1 cellular context compared by ENCODE assay signal in genomic region chr2:239316562-239317465, GRCh38.
A peak's percentile ranks its signal among the peaks of the same experiment; 100 is the strongest.
TF ChIP-seq lines count a peak whose summit lies in the region.

No MANE protein-coding gene starts in this region.

TF ChIP-seq in K562, 482 proteins besides CTCF, POLR2A, EP300 and RAD21 (continues in another document):
- TF ChIP-seq, protein P1, sequence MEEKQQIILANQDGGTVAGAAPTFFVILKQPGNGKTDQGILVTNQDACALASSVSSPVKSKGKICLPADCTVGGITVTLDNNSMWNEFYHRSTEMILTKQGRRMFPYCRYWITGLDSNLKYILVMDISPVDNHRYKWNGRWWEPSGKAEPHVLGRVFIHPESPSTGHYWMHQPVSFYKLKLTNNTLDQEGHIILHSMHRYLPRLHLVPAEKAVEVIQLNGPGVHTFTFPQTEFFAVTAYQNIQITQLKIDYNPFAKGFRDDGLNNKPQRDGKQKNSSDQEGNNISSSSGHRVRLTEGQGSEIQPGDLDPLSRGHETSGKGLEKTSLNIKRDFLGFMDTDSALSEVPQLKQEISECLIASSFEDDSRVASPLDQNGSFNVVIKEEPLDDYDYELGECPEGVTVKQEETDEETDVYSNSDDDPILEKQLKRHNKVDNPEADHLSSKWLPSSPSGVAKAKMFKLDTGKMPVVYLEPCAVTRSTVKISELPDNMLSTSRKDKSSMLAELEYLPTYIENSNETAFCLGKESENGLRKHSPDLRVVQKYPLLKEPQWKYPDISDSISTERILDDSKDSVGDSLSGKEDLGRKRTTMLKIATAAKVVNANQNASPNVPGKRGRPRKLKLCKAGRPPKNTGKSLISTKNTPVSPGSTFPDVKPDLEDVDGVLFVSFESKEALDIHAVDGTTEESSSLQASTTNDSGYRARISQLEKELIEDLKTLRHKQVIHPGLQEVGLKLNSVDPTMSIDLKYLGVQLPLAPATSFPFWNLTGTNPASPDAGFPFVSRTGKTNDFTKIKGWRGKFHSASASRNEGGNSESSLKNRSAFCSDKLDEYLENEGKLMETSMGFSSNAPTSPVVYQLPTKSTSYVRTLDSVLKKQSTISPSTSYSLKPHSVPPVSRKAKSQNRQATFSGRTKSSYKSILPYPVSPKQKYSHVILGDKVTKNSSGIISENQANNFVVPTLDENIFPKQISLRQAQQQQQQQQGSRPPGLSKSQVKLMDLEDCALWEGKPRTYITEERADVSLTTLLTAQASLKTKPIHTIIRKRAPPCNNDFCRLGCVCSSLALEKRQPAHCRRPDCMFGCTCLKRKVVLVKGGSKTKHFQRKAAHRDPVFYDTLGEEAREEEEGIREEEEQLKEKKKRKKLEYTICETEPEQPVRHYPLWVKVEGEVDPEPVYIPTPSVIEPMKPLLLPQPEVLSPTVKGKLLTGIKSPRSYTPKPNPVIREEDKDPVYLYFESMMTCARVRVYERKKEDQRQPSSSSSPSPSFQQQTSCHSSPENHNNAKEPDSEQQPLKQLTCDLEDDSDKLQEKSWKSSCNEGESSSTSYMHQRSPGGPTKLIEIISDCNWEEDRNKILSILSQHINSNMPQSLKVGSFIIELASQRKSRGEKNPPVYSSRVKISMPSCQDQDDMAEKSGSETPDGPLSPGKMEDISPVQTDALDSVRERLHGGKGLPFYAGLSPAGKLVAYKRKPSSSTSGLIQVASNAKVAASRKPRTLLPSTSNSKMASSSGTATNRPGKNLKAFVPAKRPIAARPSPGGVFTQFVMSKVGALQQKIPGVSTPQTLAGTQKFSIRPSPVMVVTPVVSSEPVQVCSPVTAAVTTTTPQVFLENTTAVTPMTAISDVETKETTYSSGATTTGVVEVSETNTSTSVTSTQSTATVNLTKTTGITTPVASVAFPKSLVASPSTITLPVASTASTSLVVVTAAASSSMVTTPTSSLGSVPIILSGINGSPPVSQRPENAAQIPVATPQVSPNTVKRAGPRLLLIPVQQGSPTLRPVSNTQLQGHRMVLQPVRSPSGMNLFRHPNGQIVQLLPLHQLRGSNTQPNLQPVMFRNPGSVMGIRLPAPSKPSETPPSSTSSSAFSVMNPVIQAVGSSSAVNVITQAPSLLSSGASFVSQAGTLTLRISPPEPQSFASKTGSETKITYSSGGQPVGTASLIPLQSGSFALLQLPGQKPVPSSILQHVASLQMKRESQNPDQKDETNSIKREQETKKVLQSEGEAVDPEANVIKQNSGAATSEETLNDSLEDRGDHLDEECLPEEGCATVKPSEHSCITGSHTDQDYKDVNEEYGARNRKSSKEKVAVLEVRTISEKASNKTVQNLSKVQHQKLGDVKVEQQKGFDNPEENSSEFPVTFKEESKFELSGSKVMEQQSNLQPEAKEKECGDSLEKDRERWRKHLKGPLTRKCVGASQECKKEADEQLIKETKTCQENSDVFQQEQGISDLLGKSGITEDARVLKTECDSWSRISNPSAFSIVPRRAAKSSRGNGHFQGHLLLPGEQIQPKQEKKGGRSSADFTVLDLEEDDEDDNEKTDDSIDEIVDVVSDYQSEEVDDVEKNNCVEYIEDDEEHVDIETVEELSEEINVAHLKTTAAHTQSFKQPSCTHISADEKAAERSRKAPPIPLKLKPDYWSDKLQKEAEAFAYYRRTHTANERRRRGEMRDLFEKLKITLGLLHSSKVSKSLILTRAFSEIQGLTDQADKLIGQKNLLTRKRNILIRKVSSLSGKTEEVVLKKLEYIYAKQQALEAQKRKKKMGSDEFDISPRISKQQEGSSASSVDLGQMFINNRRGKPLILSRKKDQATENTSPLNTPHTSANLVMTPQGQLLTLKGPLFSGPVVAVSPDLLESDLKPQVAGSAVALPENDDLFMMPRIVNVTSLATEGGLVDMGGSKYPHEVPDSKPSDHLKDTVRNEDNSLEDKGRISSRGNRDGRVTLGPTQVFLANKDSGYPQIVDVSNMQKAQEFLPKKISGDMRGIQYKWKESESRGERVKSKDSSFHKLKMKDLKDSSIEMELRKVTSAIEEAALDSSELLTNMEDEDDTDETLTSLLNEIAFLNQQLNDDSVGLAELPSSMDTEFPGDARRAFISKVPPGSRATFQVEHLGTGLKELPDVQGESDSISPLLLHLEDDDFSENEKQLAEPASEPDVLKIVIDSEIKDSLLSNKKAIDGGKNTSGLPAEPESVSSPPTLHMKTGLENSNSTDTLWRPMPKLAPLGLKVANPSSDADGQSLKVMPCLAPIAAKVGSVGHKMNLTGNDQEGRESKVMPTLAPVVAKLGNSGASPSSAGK (IDR thresholded peaks at IDR 0.05), result no peak
- TF ChIP-seq NRF1 (conservative IDR thresholded peaks at IDR 0.05 in 1 of 2, IDR thresholded peaks at IDR 0.05 in 1 of 2) (0 out of 4 replicates have a peak, but pooled peaks of 1 of the 2 experiments have one; percentile 12), ZNF57 (CRISPR knock-in tag; IDR thresholded peaks at IDR 0.05) (no peak), PHTF2 (CRISPR knock-in tag; IDR thresholded peaks at IDR 0.05) (no peak), CXXC5 (CRISPR knock-in tag; IDR thresholded peaks at IDR 0.05) (0 out of 2 replicates have a peak, but pooled peaks have one; percentile 8), SMC3 (conservative IDR thresholded peaks at IDR 0.05; ENCODE audit: insufficient read depth, low read depth, low read length) (no peak), ZC3H8 (IDR thresholded peaks at IDR 0.05) (no peak), PURB (CRISPR knock-in tag; IDR thresholded peaks at IDR 0.05; ENCODE audit: low read depth) (no peak), TOE1 (IDR thresholded peaks at IDR 0.05; ENCODE audit: borderline replicate concordance) (no peak), TOE1 (CRISPR knock-in tag; IDR thresholded peaks at IDR 0.05; ENCODE audit: borderline replicate concordance, low read depth) (no peak), PBX2 (CRISPR knock-in tag; IDR thresholded peaks at IDR 0.05; ENCODE audit: low read depth) (no peak), PBX2 (tag; conservative IDR thresholded peaks at IDR 0.05; ENCODE audit: low read depth) (no peak), HNRNPUL1 (IDR thresholded peaks at IDR 0.05; ENCODE audit: low read length) (no peak), RFX1 (IDR thresholded peaks at IDR 0.05) (no peak), SMARCB1 (IDR thresholded peaks at IDR 0.05; ENCODE audit: insufficient read length, low read depth) (no peak), MYC (IDR thresholded peaks at IDR 0.05; ENCODE audit: low read depth, low read length) (peak; percentile 69), MYC (CRISPR knock-in tag; IDR thresholded peaks at IDR 0.05; ENCODE audit: borderline replicate concordance, low read depth) (no peak), ZNF134 (CRISPR knock-in tag; conservative IDR thresholded peaks at IDR 0.05) (no peak), HNRNPLL (IDR thresholded peaks at IDR 0.05; ENCODE audit: low read depth, low read length, poor library complexity, severe bottlenecking) (no peak), TRIM28 (IDR thresholded peaks at IDR 0.05) (no peak), EP400 (IDR thresholded peaks at IDR 0.05) (peak; percentile 44; the same call in 1 of the 2 replicates), THRB (CRISPR knock-in tag; conservative IDR thresholded peaks at IDR 0.05) (no peak), NFE2L1 (tag; IDR thresholded peaks at IDR 0.05; ENCODE audit: borderline replicate concordance, low read depth) (no peak), ZFX (CRISPR knock-in tag; IDR thresholded peaks at IDR 0.05) (peak; percentile 30; the same call in 1 of the 2 replicates), POLR2AphosphoS2 (IDR thresholded peaks at IDR 0.05; ENCODE audit: low read length) (no peak), DMBX1 (CRISPR knock-in tag; IDR thresholded peaks at IDR 0.05; ENCODE audit: borderline replicate concordance) (no peak), CREB3 (tag; conservative IDR thresholded peaks at IDR 0.05; ENCODE audit: low read depth) (no peak), ZNF707 (CRISPR knock-in tag; conservative IDR thresholded peaks at IDR 0.05) (no peak), DLX4 (CRISPR knock-in tag; IDR thresholded peaks at IDR 0.05) (no peak)
- TF ChIP-seq, protein P2, sequence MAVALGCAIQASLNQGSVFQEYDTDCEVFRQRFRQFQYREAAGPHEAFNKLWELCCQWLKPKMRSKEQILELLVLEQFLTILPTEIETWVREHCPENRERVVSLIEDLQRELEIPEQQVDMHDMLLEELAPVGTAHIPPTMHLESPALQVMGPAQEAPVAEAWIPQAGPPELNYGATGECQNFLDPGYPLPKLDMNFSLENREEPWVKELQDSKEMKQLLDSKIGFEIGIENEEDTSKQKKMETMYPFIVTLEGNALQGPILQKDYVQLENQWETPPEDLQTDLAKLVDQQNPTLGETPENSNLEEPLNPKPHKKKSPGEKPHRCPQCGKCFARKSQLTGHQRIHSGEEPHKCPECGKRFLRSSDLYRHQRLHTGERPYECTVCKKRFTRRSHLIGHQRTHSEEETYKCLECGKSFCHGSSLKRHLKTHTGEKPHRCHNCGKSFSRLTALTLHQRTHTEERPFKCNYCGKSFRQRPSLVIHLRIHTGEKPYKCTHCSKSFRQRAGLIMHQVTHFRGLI (CRISPR knock-in tag; IDR thresholded peaks at IDR 0.05), result peak; percentile 97; the same call in 1 of the 2 replicates
- TF ChIP-seq, protein P3, sequence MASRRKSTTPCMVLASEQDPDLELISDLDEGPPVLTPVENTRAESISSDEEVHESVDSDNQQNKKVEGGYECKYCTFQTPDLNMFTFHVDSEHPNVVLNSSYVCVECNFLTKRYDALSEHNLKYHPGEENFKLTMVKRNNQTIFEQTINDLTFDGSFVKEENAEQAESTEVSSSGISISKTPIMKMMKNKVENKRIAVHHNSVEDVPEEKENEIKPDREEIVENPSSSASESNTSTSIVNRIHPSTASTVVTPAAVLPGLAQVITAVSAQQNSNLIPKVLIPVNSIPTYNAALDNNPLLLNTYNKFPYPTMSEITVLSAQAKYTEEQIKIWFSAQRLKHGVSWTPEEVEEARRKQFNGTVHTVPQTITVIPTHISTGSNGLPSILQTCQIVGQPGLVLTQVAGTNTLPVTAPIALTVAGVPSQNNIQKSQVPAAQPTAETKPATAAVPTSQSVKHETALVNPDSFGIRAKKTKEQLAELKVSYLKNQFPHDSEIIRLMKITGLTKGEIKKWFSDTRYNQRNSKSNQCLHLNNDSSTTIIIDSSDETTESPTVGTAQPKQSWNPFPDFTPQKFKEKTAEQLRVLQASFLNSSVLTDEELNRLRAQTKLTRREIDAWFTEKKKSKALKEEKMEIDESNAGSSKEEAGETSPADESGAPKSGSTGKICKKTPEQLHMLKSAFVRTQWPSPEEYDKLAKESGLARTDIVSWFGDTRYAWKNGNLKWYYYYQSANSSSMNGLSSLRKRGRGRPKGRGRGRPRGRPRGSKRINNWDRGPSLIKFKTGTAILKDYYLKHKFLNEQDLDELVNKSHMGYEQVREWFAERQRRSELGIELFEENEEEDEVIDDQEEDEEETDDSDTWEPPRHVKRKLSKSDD (conservative IDR thresholded peaks at IDR 0.05; ENCODE audit: low read length), result no peak
- TF ChIP-seq, protein P4, sequence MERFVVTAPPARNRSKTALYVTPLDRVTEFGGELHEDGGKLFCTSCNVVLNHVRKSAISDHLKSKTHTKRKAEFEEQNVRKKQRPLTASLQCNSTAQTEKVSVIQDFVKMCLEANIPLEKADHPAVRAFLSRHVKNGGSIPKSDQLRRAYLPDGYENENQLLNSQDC (CRISPR knock-in tag; IDR thresholded peaks at IDR 0.05), result no peak
